1 cellular context compared by ENCODE assay signal in the genomic region with DNA sequence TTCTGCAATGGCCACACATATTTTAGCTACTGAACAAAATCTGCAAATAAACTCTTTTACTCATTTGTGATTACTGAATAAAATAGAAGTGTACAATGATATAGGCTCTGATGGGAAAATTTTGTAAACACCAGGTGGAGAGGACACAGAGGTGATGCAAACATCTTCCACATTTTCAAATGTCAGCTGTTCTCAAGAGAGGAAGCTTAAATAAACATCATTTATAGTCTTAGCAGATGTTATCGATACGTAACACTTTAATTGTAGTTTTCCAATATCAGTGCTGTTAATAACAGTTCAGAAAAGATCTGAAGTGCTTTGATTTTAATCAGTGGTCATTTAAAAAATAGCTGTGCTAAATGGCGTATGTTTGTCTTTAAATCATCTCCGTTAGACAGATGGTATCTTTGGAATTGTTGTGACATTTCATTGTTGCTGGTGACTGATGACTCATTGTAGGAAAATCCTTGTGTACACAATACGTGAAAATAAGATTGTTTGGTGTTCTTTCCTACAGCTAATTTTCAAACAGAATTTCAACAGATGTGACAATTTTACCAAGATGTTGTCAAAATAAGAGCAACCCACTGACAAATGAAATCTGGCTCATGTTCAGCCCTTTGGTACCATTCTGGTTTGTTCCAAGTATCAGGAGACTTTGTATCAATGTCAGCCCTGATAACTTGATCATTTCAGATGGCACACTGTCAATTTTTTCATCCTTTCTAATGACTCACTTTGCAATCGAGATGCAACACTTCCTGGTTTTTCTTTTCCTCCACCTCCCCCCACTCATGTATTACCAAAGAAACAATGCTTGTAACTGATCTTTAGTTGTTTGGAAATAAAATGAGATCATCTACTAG.
TF ChIP-seq lines count a peak whose summit lies in the region.

No MANE protein-coding gene starts in this region.

TF ChIP-seq in HepG2, 621 proteins besides CTCF, POLR2A, EP300 and RAD21 (continued from another document and continues in another):
- TF ChIP-seq, protein P1, sequence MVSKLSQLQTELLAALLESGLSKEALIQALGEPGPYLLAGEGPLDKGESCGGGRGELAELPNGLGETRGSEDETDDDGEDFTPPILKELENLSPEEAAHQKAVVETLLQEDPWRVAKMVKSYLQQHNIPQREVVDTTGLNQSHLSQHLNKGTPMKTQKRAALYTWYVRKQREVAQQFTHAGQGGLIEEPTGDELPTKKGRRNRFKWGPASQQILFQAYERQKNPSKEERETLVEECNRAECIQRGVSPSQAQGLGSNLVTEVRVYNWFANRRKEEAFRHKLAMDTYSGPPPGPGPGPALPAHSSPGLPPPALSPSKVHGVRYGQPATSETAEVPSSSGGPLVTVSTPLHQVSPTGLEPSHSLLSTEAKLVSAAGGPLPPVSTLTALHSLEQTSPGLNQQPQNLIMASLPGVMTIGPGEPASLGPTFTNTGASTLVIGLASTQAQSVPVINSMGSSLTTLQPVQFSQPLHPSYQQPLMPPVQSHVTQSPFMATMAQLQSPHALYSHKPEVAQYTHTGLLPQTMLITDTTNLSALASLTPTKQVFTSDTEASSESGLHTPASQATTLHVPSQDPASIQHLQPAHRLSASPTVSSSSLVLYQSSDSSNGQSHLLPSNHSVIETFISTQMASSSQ (IDR thresholded peaks at IDR 0.05; ENCODE audit: low read depth), result 0 out of 2 replicates have a peak, but pooled peaks have one; percentile 63
- TF ChIP-seq, protein P1 (CRISPR knock-in tag; IDR thresholded peaks at IDR 0.05; ENCODE audit: borderline replicate concordance), result no peak
- TF ChIP-seq FOXA1 (IDR thresholded peaks at IDR 0.05) (peak; percentile 47; the same call in 1 of the 2 replicates), FOXA1 (CRISPR knock-in tag; IDR thresholded peaks at IDR 0.05) (peak; percentile 81), ZNF749 (CRISPR knock-in tag; IDR thresholded peaks at IDR 0.05; ENCODE audit: borderline replicate concordance) (no peak), CC2D1A (CRISPR knock-in tag; IDR thresholded peaks at IDR 0.05) (no peak), BCL6 (CRISPR knock-in tag; IDR thresholded peaks at IDR 0.05) (peak; percentile 65), RFX5 (IDR thresholded peaks at IDR 0.05; ENCODE audit: low read depth, low read length) (peak; percentile 81; the same call in 1 of the 2 replicates), NFIC (IDR thresholded peaks at IDR 0.05; ENCODE audit: low read length) (peak; percentile 73; the same call in 1 of the 2 replicates), ZNF343 (CRISPR knock-in tag; IDR thresholded peaks at IDR 0.05) (no peak), FOXO1 (CRISPR knock-in tag; IDR thresholded peaks at IDR 0.05) (peak; percentile 64; the same call in 1 of the 2 replicates), KAT8 (CRISPR knock-in tag; IDR thresholded peaks at IDR 0.05) (peak; percentile 55; the same call in 1 of the 2 replicates), SALL2 (CRISPR knock-in tag; IDR thresholded peaks at IDR 0.05) (no peak), SNAPC2 (CRISPR knock-in tag; IDR thresholded peaks at IDR 0.05) (no peak), NCOA2 (CRISPR knock-in tag; IDR thresholded peaks at IDR 0.05) (peak; percentile 77; the same call in 1 of the 2 replicates), SOX6 (IDR thresholded peaks at IDR 0.05) (no peak), SOX6 (CRISPR knock-in tag; IDR thresholded peaks at IDR 0.05) (peak; percentile 99), FOXA3 (CRISPR knock-in tag; IDR thresholded peaks at IDR 0.05) (peak; percentile 93), ZFYVE20 (CRISPR knock-in tag; IDR thresholded peaks at IDR 0.05; ENCODE audit: borderline replicate concordance, low read depth) (no peak), GATAD1 (CRISPR knock-in tag; IDR thresholded peaks at IDR 0.05) (peak; percentile 41; the same call in 1 of the 2 replicates), SRY (CRISPR knock-in tag; IDR thresholded peaks at IDR 0.05) (no peak), CREM (IDR thresholded peaks at IDR 0.05) (peak; percentile 72), CREM (CRISPR knock-in tag; IDR thresholded peaks at IDR 0.05) (no peak), MEIS2 (CRISPR knock-in tag; IDR thresholded peaks at IDR 0.05) (0 out of 2 replicates have a peak, but pooled peaks have one; percentile 31), ZNF335 (CRISPR knock-in tag; IDR thresholded peaks at IDR 0.05) (0 out of 2 replicates have a peak, but pooled peaks have one; percentile 31), MIER3 (CRISPR knock-in tag; IDR thresholded peaks at IDR 0.05; ENCODE audit: borderline replicate concordance) (peak; percentile 79; the same call in 1 of the 2 replicates), KMT2B (CRISPR knock-in tag; IDR thresholded peaks at IDR 0.05) (0 out of 2 replicates have a peak, but pooled peaks have one; percentile 32), CREB1 (IDR thresholded peaks at IDR 0.05) (peak; percentile 79), CREB1 (CRISPR knock-in tag; IDR thresholded peaks at IDR 0.05) (peak; percentile 72), DNMT3B (CRISPR knock-in tag; conservative IDR thresholded peaks at IDR 0.05) (peak; percentile 28; the same call in 1 of the 2 replicates), FOXJ3 (CRISPR knock-in tag; IDR thresholded peaks at IDR 0.05; ENCODE audit: borderline replicate concordance) (peak; percentile 57; the same call in 1 of the 2 replicates), POGZ (CRISPR knock-in tag; IDR thresholded peaks at IDR 0.05) (peak; percentile 60; the same call in 1 of the 2 replicates), HMG20A (CRISPR knock-in tag; IDR thresholded peaks at IDR 0.05; ENCODE audit: borderline replicate concordance) (peak; percentile 78; the same call in 1 of the 2 replicates), PITX1 (CRISPR knock-in tag; IDR thresholded peaks at IDR 0.05) (peak; percentile 87), RARA (CRISPR knock-in tag; IDR thresholded peaks at IDR 0.05) (peak; percentile 47; the same call in 1 of the 2 replicates)
- TF ChIP-seq, protein P2, sequence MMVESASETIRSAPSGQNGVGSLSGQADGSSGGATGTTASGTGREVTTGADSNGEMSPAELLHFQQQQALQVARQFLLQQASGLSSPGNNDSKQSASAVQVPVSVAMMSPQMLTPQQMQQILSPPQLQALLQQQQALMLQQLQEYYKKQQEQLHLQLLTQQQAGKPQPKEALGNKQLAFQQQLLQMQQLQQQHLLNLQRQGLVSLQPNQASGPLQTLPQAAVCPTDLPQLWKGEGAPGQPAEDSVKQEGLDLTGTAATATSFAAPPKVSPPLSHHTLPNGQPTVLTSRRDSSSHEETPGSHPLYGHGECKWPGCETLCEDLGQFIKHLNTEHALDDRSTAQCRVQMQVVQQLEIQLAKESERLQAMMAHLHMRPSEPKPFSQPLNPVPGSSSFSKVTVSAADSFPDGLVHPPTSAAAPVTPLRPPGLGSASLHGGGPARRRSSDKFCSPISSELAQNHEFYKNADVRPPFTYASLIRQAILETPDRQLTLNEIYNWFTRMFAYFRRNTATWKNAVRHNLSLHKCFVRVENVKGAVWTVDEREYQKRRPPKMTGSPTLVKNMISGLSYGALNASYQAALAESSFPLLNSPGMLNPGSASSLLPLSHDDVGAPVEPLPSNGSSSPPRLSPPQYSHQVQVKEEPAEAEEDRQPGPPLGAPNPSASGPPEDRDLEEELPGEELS (CRISPR knock-in tag; IDR thresholded peaks at IDR 0.05), result peak; percentile 88
- TF ChIP-seq, protein P3, sequence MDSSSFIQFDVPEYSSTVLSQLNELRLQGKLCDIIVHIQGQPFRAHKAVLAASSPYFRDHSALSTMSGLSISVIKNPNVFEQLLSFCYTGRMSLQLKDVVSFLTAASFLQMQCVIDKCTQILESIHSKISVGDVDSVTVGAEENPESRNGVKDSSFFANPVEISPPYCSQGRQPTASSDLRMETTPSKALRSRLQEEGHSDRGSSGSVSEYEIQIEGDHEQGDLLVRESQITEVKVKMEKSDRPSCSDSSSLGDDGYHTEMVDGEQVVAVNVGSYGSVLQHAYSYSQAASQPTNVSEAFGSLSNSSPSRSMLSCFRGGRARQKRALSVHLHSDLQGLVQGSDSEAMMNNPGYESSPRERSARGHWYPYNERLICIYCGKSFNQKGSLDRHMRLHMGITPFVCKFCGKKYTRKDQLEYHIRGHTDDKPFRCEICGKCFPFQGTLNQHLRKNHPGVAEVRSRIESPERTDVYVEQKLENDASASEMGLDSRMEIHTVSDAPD (CRISPR knock-in tag; IDR thresholded peaks at IDR 0.05), result no peak
- TF ChIP-seq, protein P4, sequence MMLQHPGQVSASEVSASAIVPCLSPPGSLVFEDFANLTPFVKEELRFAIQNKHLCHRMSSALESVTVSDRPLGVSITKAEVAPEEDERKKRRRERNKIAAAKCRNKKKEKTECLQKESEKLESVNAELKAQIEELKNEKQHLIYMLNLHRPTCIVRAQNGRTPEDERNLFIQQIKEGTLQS (CRISPR knock-in tag; IDR thresholded peaks at IDR 0.05), result peak; percentile 91
- TF ChIP-seq, protein P5, sequence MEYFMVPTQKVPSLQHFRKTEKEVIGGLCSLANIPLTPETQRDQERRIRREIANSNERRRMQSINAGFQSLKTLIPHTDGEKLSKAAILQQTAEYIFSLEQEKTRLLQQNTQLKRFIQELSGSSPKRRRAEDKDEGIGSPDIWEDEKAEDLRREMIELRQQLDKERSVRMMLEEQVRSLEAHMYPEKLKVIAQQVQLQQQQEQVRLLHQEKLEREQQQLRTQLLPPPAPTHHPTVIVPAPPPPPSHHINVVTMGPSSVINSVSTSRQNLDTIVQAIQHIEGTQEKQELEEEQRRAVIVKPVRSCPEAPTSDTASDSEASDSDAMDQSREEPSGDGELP (IDR thresholded peaks at IDR 0.05; ENCODE audit: borderline replicate concordance, low read depth), result peak; percentile 76; the same call in 1 of the 2 replicates
- TF ChIP-seq, protein P6, sequence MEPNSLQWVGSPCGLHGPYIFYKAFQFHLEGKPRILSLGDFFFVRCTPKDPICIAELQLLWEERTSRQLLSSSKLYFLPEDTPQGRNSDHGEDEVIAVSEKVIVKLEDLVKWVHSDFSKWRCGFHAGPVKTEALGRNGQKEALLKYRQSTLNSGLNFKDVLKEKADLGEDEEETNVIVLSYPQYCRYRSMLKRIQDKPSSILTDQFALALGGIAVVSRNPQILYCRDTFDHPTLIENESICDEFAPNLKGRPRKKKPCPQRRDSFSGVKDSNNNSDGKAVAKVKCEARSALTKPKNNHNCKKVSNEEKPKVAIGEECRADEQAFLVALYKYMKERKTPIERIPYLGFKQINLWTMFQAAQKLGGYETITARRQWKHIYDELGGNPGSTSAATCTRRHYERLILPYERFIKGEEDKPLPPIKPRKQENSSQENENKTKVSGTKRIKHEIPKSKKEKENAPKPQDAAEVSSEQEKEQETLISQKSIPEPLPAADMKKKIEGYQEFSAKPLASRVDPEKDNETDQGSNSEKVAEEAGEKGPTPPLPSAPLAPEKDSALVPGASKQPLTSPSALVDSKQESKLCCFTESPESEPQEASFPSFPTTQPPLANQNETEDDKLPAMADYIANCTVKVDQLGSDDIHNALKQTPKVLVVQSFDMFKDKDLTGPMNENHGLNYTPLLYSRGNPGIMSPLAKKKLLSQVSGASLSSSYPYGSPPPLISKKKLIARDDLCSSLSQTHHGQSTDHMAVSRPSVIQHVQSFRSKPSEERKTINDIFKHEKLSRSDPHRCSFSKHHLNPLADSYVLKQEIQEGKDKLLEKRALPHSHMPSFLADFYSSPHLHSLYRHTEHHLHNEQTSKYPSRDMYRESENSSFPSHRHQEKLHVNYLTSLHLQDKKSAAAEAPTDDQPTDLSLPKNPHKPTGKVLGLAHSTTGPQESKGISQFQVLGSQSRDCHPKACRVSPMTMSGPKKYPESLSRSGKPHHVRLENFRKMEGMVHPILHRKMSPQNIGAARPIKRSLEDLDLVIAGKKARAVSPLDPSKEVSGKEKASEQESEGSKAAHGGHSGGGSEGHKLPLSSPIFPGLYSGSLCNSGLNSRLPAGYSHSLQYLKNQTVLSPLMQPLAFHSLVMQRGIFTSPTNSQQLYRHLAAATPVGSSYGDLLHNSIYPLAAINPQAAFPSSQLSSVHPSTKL (CRISPR knock-in tag; IDR thresholded peaks at IDR 0.05), result peak; percentile 97
- TF ChIP-seq, protein P7, sequence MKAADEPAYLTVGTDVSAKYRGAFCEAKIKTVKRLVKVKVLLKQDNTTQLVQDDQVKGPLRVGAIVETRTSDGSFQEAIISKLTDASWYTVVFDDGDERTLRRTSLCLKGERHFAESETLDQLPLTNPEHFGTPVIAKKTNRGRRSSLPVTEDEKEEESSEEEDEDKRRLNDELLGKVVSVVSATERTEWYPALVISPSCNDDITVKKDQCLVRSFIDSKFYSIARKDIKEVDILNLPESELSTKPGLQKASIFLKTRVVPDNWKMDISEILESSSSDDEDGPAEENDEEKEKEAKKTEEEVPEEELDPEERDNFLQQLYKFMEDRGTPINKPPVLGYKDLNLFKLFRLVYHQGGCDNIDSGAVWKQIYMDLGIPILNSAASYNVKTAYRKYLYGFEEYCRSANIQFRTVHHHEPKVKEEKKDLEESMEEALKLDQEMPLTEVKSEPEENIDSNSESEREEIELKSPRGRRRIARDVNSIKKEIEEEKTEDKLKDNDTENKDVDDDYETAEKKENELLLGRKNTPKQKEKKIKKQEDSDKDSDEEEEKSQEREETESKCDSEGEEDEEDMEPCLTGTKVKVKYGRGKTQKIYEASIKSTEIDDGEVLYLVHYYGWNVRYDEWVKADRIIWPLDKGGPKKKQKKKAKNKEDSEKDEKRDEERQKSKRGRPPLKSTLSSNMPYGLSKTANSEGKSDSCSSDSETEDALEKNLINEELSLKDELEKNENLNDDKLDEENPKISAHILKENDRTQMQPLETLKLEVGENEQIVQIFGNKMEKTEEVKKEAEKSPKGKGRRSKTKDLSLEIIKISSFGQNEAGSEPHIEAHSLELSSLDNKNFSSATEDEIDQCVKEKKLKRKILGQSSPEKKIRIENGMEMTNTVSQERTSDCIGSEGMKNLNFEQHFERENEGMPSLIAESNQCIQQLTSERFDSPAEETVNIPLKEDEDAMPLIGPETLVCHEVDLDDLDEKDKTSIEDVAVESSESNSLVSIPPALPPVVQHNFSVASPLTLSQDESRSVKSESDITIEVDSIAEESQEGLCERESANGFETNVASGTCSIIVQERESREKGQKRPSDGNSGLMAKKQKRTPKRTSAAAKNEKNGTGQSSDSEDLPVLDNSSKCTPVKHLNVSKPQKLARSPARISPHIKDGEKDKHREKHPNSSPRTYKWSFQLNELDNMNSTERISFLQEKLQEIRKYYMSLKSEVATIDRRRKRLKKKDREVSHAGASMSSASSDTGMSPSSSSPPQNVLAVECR (CRISPR knock-in tag; IDR thresholded peaks at IDR 0.05; ENCODE audit: borderline replicate concordance), result no peak
